Comparison of ENCODE assay signal across 1 cellular context in the genomic region with DNA sequence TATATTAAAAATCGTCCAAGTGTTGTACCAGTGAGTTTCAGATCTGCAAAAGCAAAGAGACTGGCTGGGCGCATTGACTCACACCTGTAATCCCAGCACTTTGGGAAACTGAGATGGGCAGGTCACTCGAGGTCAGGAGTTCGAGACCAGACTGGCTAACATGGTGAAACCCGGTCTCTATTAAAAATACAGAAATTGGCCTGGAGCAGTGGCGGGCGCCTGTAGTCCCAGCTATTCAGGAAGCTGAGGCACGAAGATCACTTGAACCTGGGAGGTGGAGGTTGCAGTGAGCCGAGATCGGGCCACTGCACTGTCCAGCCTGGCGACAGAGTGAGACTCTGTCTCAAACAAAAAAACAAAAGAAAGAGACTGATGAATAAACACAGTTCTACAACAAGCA.
TF ChIP-seq lines count a peak whose summit lies in the region.

No MANE protein-coding gene starts in this region.

TF ChIP-seq in IMR-90, 13 proteins besides CTCF, POLR2A, EP300 and RAD21:
- TF ChIP-seq MAZ (IDR thresholded peaks at IDR 0.05; ENCODE audit: borderline replicate concordance, low read depth, low read length) (no peak), FOS (IDR thresholded peaks at IDR 0.05; ENCODE audit: low read depth, low read length) (no peak), BHLHE40 (IDR thresholded peaks at IDR 0.05; ENCODE audit: low read depth, low read length) (no peak), CEBPB (IDR thresholded peaks at IDR 0.05; ENCODE audit: low read depth, low read length) (no peak), MAFK (IDR thresholded peaks at IDR 0.05; ENCODE audit: low read depth, low read length) (no peak), RCOR1 (IDR thresholded peaks at IDR 0.05; ENCODE audit: insufficient replicate concordance, low read length) (no peak), CHD1 (IDR thresholded peaks at IDR 0.05; ENCODE audit: low read depth, low read length) (no peak)
- TF ChIP-seq, protein P1, sequence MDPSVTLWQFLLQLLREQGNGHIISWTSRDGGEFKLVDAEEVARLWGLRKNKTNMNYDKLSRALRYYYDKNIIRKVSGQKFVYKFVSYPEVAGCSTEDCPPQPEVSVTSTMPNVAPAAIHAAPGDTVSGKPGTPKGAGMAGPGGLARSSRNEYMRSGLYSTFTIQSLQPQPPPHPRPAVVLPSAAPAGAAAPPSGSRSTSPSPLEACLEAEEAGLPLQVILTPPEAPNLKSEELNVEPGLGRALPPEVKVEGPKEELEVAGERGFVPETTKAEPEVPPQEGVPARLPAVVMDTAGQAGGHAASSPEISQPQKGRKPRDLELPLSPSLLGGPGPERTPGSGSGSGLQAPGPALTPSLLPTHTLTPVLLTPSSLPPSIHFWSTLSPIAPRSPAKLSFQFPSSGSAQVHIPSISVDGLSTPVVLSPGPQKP (IDR thresholded peaks at IDR 0.05; ENCODE audit: borderline replicate concordance, low read depth, low read length): no peak
TF ChIP-seq in IMR-90: peak in this region for 0.
